Comparison of ENCODE assay signal across 14 cellular contexts in the genomic region with DNA sequence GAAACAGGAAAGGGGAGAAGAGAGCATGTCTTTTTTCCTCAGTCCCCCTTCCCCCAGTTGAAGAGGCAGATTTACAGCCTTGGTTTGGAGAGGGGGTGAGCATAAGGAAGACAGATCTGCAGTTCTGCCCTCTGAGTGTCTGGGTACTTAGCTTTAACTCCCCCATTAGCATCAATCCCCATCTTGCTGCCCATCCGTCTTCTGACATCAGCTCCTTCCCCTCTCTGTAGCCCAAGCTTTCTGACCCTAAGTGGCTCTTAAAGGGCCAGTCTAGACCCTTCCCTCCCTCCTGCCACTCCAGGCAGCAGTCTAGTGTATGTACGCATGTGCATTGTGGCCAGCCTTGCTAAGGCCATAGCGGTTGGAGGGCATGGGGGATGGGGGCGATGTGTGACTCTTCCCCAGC. TPM values are rescaled to one million over a fixed set of nuclear protein-coding genes. Genes with fewer than 3 reads are reported as not detected.
A peak's percentile ranks its signal among the peaks of the same experiment; 100 is the strongest.
DNase-seq lines count a peak whose midpoint lies in the region; TF ChIP-seq lines count a peak whose summit lies in the region.
"Had no signal": no experiment of that assay in that cellular context is flagged by ENCODE, and none has a peak within 500 bp of the region (broad histone marks: within the 10 kb centered on the region; RNA-seq: fewer than 3 reads in every experiment).

No MANE protein-coding gene starts in this region.

- H3K4me1 ChIP-seq in OCI-LY1 (ENCODE audit: insufficient read depth, low read length, severe bottlenecking): peaks cover 30% of the 10 kb centered on the region
- H3K4me1 ChIP-seq in iPS-18a (ENCODE audit: control insufficient read depth, low read depth, low read length): peaks cover 69% of the 10 kb centered on the region
- peaks cover 0 to 66% (median 22%) of the 10 kb centered on the region in 4 donors for H3K4me1 ChIP-seq in tibial nerve

- WGBS in tibial nerve, 2 donors: 63 to 75% methylated on average over 4 of the region's 4 CpGs

- H3K9me3 ChIP-seq in OCI-LY1 (ENCODE audit: low read length): no peaks in the 10 kb centered on the region
- H3K9me3 ChIP-seq in iPS-18a (ENCODE audit: control insufficient read depth, low read depth, low read length): no peaks in the 10 kb centered on the region
- no peaks in the 10 kb centered on the region for H3K9me3 ChIP-seq in tibial nerve
- H3K9me3 ChIP-seq: spleen had no signal

- no peaks in the 10 kb centered on the region for H3K9me2 ChIP-seq in OCI-LY1 (ENCODE audit: low read depth, low read length)

- no peak for TF ChIP-seq POLR2A in tibial nerve (IDR thresholded peaks at IDR 0.05)

- H3K9me3 Mint-ChIP-seq in T-helper 1 cell treated with Interleukin-12 subunit alpha and Interleukin-12 subunit beta and Interleukin-4 antibody, amounts not matched to agents 30 μg/mL and 1 μg/mL, for 36 hours: no peaks in the 10 kb centered on the region
- H3K9me3 Mint-ChIP-seq: activated CD4-positive, alpha-beta memory T cell treated with anti-CD3 and anti-CD28 coated beads for 36 hours; activated naive CD8-positive, alpha-beta T cell treated with anti-CD3 and anti-CD28 coated beads for 36 hours had no signal

- H4K20me1 ChIP-seq in OCI-LY1 (ENCODE audit: insufficient read depth, low read length): no peaks in the 10 kb centered on the region

- peak overlapping the region; percentile 39 for H3K27ac Mint-ChIP-seq in T-helper 1 cell treated with Interleukin-12 subunit alpha and Interleukin-12 subunit beta and Interleukin-4 antibody, amounts not matched to agents 30 μg/mL and 1 μg/mL, for 36 hours
- H3K27ac Mint-ChIP-seq: activated CD4-positive, alpha-beta memory T cell treated with anti-CD3 and anti-CD28 coated beads for 36 hours; activated naive CD8-positive, alpha-beta T cell treated with anti-CD3 and anti-CD28 coated beads for 36 hours had no signal

- peak overlapping the region; percentile 79 for H3K27ac ChIP-seq in OCI-LY1 (ENCODE audit: low read depth, low read length, poor library complexity, severe bottlenecking)
- no peak overlapping the region for H3K27ac ChIP-seq in iPS-18a (ENCODE audit: low read length)
- peak overlapping the region; percentile 32 for H3K27ac ChIP-seq in substantia nigra (ENCODE audit: low read depth, low read length, poor library complexity, severe bottlenecking)
- peak overlapping the region in 1 of 4 donors; percentile 18 for H3K27ac ChIP-seq in tibial nerve

- no peaks in the 10 kb centered on the region for H3K27me3 ChIP-seq in OCI-LY1 (ENCODE audit: insufficient read depth, low read length)
- no peaks in the 10 kb centered on the region for H3K27me3 ChIP-seq in iPS-18a (ENCODE audit: control insufficient read depth, insufficient read depth, low read length)
- H3K27me3 ChIP-seq in tibial nerve: no peaks in the 10 kb centered on the region
- H3K27me3 ChIP-seq: spleen had no signal

- H3K27me3 Mint-ChIP-seq in T-helper 1 cell treated with Interleukin-12 subunit alpha and Interleukin-12 subunit beta and Interleukin-4 antibody, amounts not matched to agents 30 μg/mL and 1 μg/mL, for 36 hours (ENCODE audit: low read depth): no peaks in the 10 kb centered on the region
- H3K27me3 Mint-ChIP-seq: activated CD4-positive, alpha-beta memory T cell treated with anti-CD3 and anti-CD28 coated beads for 36 hours; activated naive CD8-positive, alpha-beta T cell treated with anti-CD3 and anti-CD28 coated beads for 36 hours had no signal

- peaks cover 8% of the 10 kb centered on the region for H3K36me3 Mint-ChIP-seq in T-helper 1 cell treated with Interleukin-12 subunit alpha and Interleukin-12 subunit beta and Interleukin-4 antibody, amounts not matched to agents 30 μg/mL and 1 μg/mL, for 36 hours (ENCODE audit: low read depth)
- H3K36me3 Mint-ChIP-seq: activated CD4-positive, alpha-beta memory T cell treated with anti-CD3 and anti-CD28 coated beads for 36 hours had no signal

- no peaks in the 10 kb centered on the region for H3K79me2 ChIP-seq in OCI-LY1 (ENCODE audit: insufficient read depth, low read length)

- H3K4me2 ChIP-seq in OCI-LY1 (ENCODE audit: low read length): peak overlapping the region; percentile 96

- peaks cover 20% of the 10 kb centered on the region for H3K4me1 Mint-ChIP-seq in T-helper 1 cell treated with Interleukin-12 subunit alpha and Interleukin-12 subunit beta and Interleukin-4 antibody, amounts not matched to agents 30 μg/mL and 1 μg/mL, for 36 hours (ENCODE audit: low read depth)

- H3F3A ChIP-seq in OCI-LY1 (ENCODE audit: insufficient read depth, low read length): no peaks in the 10 kb centered on the region

- DNase-seq in T-helper 1 cell (no peak), substantia nigra (lab: John Stamatoyannopoulos, UW) (no peak), tibial nerve (ENCODE audit: low spot score in 2 of 2) (no peak), D341Med (ENCODE audit: low spot score) (no peak), Ammon's horn (ENCODE audit: low spot score) (no peak)
- DNase-seq: activated CD4-positive, alpha-beta memory T cell treated with anti-CD3 and anti-CD28 coated beads for 36 hours; activated naive CD8-positive, alpha-beta T cell treated with anti-CD3 and anti-CD28 coated beads for 36 hours; effector memory CD4-positive, alpha-beta T cell; Kasumi-1; NCI-H446 treated with DMSO at 0.1 percent for 48 hours; spleen had no signal

- no peak overlapping the region for H3K4me3 Mint-ChIP-seq in T-helper 1 cell treated with Interleukin-12 subunit alpha and Interleukin-12 subunit beta and Interleukin-4 antibody, amounts not matched to agents 30 μg/mL and 1 μg/mL, for 36 hours
- H3K4me3 Mint-ChIP-seq: activated CD4-positive, alpha-beta memory T cell treated with anti-CD3 and anti-CD28 coated beads for 36 hours; activated naive CD8-positive, alpha-beta T cell treated with anti-CD3 and anti-CD28 coated beads for 36 hours had no signal

- no peak for TF ChIP-seq EP300 in tibial nerve (IDR thresholded peaks at IDR 0.05)

- H3K36me3 ChIP-seq in OCI-LY1 (ENCODE audit: insufficient read depth, low read length) (no peaks in the 10 kb centered on the region; the same call in 1 of the 2 replicates), iPS-18a (ENCODE audit: control insufficient read depth, low read depth, low read length) (no peaks in the 10 kb centered on the region), tibial nerve (no peaks in the 10 kb centered on the region)

- H3K9ac ChIP-seq in OCI-LY1 (ENCODE audit: low read length) (peak overlapping the region; percentile 81; the same call in 1 of the 2 replicates), iPS-18a (ENCODE audit: low read length) (peak overlapping the region; percentile 3)

- no peak for TF ChIP-seq CTCF in OCI-LY1 (IDR thresholded peaks at IDR 0.05; ENCODE audit: low read length)
- no peak for TF ChIP-seq CTCF in tibial nerve (IDR thresholded peaks at IDR 0.05)

- H2AFZ ChIP-seq in OCI-LY1 (ENCODE audit: low read length): no peak overlapping the region

- H3K4me3 ChIP-seq in OCI-LY1 (ENCODE audit: low read depth, low read length, poor library complexity, severe bottlenecking) (peak overlapping the region; percentile 71), iPS-18a (ENCODE audit: low read length) (peak overlapping the region; percentile 83), tibial nerve (no peak overlapping the region)
- H3K4me3 ChIP-seq: spleen had no signal

RNA-seq across cellular contexts. Expression of a gene that starts 7.3 kb away (rescaled TPM):
- under 1 TPM in 1 of 4 donors, not detected in 3; 0.42 TPM for total RNA-seq in tibial nerve

RNA-seq across cellular contexts. Expression of a gene that starts 27.6 kb away (rescaled TPM):
- total RNA-seq in tibial nerve: 10 to 100 TPM in 3 of 4 donors, 1 to 10 TPM in 1; 9.0 to 19.8 (median 13.5) TPM

RNA-seq across cellular contexts. Expression of a gene that starts 32.0 kb away (rescaled TPM):
- total RNA-seq in tibial nerve: 10 to 100 TPM; 38.0 to 52.0 (median 43.6) TPM

RNA-seq across cellular contexts. Expression of a gene that starts 56.1 kb away (rescaled TPM):
- not detected for total RNA-seq in tibial nerve
- total RNA-seq: activated CD4-positive, alpha-beta memory T cell treated with anti-CD3 and anti-CD28 coated beads for 36 hours; activated naive CD8-positive, alpha-beta T cell treated with anti-CD3 and anti-CD28 coated beads for 36 hours had no signal

Comparison
In these comparisons a context has a peak if more than half of its experiments do, and no peak if none do; other contexts are left out.
1. H3K4me3 ChIP-seq: peak in OCI-LY1 (single experiment) and iPS-18a (single experiment); none in tibial nerve (0 of 4).